ENCODE assay signal across 1 cellular context in the genomic region with DNA sequence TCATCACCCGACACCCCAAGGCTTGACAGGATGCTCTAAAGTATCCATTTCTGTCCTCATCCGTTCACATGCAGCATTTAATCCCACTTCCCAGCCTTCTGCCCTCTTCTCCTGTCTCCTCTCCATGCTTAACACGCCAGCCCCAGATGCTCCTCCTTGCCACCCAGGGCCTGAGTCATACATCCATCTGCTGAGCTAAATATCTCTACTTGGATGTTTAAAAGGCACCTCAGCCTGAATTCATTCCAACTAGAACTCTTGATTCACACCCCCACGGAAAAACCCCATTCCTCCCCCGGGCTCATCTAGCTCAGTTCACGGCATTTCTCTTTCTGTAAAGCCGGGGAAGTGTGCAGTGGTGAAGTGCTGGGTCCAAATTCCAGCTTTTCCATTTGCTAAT.
A peak's percentile ranks its signal among the peaks of the same experiment; 100 is the strongest.
TF ChIP-seq lines count a peak whose summit lies in the region.

No MANE protein-coding gene starts in this region.

TF ChIP-seq in SK-N-SH, 30 proteins besides CTCF, POLR2A, EP300 and RAD21 (continued from another document):
- TF ChIP-seq, protein P1, sequence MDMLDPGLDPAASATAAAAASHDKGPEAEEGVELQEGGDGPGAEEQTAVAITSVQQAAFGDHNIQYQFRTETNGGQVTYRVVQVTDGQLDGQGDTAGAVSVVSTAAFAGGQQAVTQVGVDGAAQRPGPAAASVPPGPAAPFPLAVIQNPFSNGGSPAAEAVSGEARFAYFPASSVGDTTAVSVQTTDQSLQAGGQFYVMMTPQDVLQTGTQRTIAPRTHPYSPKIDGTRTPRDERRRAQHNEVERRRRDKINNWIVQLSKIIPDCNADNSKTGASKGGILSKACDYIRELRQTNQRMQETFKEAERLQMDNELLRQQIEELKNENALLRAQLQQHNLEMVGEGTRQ (IDR thresholded peaks at IDR 0.05; ENCODE audit: borderline replicate concordance, low read depth, low read length) = no peak
- TF ChIP-seq NFIC (IDR thresholded peaks at IDR 0.05; ENCODE audit: borderline replicate concordance) = peak; percentile 12; the same call in 1 of the 2 replicates
TF ChIP-seq in SK-N-SH: peak in this region for 6.
